19 cellular contexts compared by ENCODE assay signal in the genomic region with DNA sequence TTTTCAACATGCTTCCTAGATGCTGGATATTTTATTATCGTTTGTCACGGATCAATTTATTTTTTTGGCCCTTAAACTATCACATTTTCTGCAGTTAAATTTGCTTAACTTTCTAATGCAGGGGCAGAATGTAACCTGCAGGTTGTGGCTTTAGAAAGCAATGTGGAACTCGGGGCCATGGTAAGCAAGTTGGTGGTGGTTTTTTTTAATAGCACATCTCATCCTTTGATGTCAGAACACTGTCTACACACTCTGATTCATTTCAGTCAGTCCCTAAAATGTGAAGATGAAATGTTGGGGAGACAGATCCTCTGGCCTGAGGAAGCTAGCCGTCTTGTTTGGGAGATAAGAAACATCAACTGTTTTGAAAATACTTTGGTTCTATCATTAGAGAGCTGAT.
DNase-seq lines count a peak whose midpoint lies in the region; ATAC-seq, FAIRE-seq and TF ChIP-seq lines count a peak whose summit lies in the region.
"Had no signal": no experiment of that assay in that cellular context is flagged by ENCODE, and none has a peak within 500 bp of the region (broad histone marks: within the 10 kb centered on the region; RNA-seq: fewer than 3 reads in every experiment).

No MANE protein-coding gene starts in this region.

- H3K4me1 Mint-ChIP-seq in astrocyte (ENCODE audit: low read depth, unreplicated experiment) = peaks cover 76% of the 10 kb centered on the region
- H3K4me1 Mint-ChIP-seq in effector memory CD8-positive, alpha-beta T cell (ENCODE audit: low read depth in 2 of 2) = peaks cover 28 to 34% of the 10 kb centered on the region in 2 donors

- no peaks in the 10 kb centered on the region for H3K27me3 ChIP-seq in BLaER1
- no peaks in the 10 kb centered on the region for H3K27me3 ChIP-seq in astrocyte (ENCODE audit: insufficient read depth, low read length)
- H3K27me3 ChIP-seq in gastrocnemius medialis = no peaks in the 10 kb centered on the region
- no peaks in the 10 kb centered on the region for H3K27me3 ChIP-seq in hepatocyte
- H3K27me3 ChIP-seq: SJSA1 had no signal

- no peak overlapping the region for H3K27ac ChIP-seq in BLaER1
- peak overlapping the region; percentile 97 for H3K27ac ChIP-seq in KOPT-K1 (ENCODE audit: low read depth, low read length, poor library complexity, severe bottlenecking)
- no peak overlapping the region for H3K27ac ChIP-seq in astrocyte (ENCODE audit: low read depth, low read length)
- peak overlapping the region; percentile 80 to 91 (median 82) for H3K27ac ChIP-seq in gastrocnemius medialis
- no peak overlapping the region for H3K27ac ChIP-seq in hepatocyte
- H3K27ac ChIP-seq: SJSA1 had no signal

- in situ Hi-C loops in gastrocnemius medialis (cut with MboI; ENCODE audit: low sequenced_read_pairs in 4 of 4) = no loop called here

- H3K36me3 Mint-ChIP-seq in astrocyte (ENCODE audit: low read depth, unreplicated experiment) = peaks cover 9% of the 10 kb centered on the region
- no peaks in the 10 kb centered on the region for H3K36me3 Mint-ChIP-seq in effector memory CD8-positive, alpha-beta T cell (ENCODE audit: insufficient read depth)

- no peak overlapping the region for H3K4me3 Mint-ChIP-seq in astrocyte (ENCODE audit: unreplicated experiment)
- H3K4me3 Mint-ChIP-seq in effector memory CD8-positive, alpha-beta T cell = no peak overlapping the region
- H3K4me3 Mint-ChIP-seq: H9, HFFc6 had no signal

- H3K9me3 ChIP-seq in BLaER1 = no peaks in the 10 kb centered on the region
- no peaks in the 10 kb centered on the region for H3K9me3 ChIP-seq in KOPT-K1 (ENCODE audit: insufficient read depth, low read length, poor library complexity, severe bottlenecking)
- no peaks in the 10 kb centered on the region for H3K9me3 ChIP-seq in astrocyte (ENCODE audit: insufficient read depth, low read depth, low read length)
- no peaks in the 10 kb centered on the region for H3K9me3 ChIP-seq in gastrocnemius medialis
- no peaks in the 10 kb centered on the region for H3K9me3 ChIP-seq in hepatocyte (ENCODE audit: low read depth)
- H3K9me3 ChIP-seq: SJSA1 had no signal

- H3K79me2 ChIP-seq in astrocyte (ENCODE audit: insufficient read depth, low read length) (peaks cover 98% of the 10 kb centered on the region), hepatocyte (peaks cover 78% of the 10 kb centered on the region)

- intact Hi-C loops in gastrocnemius medialis (cut with DNase I; ENCODE audit: low total_unique reads) = loop anchor here (5.0 kb wide), 1 partner anchor 61 kb away; no protein-coding TSS in a partner anchor
- intact Hi-C loops in cardiac septum (cut with DNase I) = loop anchor here (5.0 kb wide), 1 partner anchor 89 kb away; a partner anchor contains a TSS

- TF ChIP-seq POLR2A in gastrocnemius medialis (IDR thresholded peaks at IDR 0.05) = no peak

- H3K36me3 ChIP-seq in BLaER1 = peaks cover 99% of the 10 kb centered on the region
- peaks cover 4% of the 10 kb centered on the region; the same call in 1 of the 2 replicates for H3K36me3 ChIP-seq in KOPT-K1 (ENCODE audit: insufficient read depth, low read length)
- H3K36me3 ChIP-seq in astrocyte (ENCODE audit: insufficient read depth, low read length) = no peaks in the 10 kb centered on the region
- no peaks in the 10 kb centered on the region for H3K36me3 ChIP-seq in gastrocnemius medialis
- no peaks in the 10 kb centered on the region for H3K36me3 ChIP-seq in hepatocyte (replicated peaks; ENCODE audit: insufficient read depth, low read depth)

- FAIRE-seq in astrocyte (lab: Jason Lieb, UNC) = no peak
- FAIRE-seq: A204.1 had no signal

- H3K4me2 ChIP-seq in BLaER1 (peak overlapping the region; percentile 51), astrocyte (ENCODE audit: low read length) (no peak overlapping the region), hepatocyte (no peak overlapping the region)

- WGBS in hepatocyte (ENCODE audit: low lambda C conversion rate, missing lambda C conversion rate) = 92% methylated on average over 4 of the region's 4 CpGs

- H3K9ac ChIP-seq in BLaER1 = peak overlapping the region; percentile 17; the same call in 1 of the 2 replicates
- H3K9ac ChIP-seq in astrocyte (ENCODE audit: low read length) = no peak overlapping the region

- no peaks in the 10 kb centered on the region for H3K27me3 Mint-ChIP-seq in astrocyte (ENCODE audit: low read depth, unreplicated experiment)
- H3K27me3 Mint-ChIP-seq in effector memory CD8-positive, alpha-beta T cell = no peaks in the 10 kb centered on the region
- H3K27me3 Mint-ChIP-seq: CD4-positive, CD25-positive, alpha-beta regulatory T cell had no signal

- H3K9me3 Mint-ChIP-seq in astrocyte (ENCODE audit: unreplicated experiment) = no peaks in the 10 kb centered on the region
- no peaks in the 10 kb centered on the region for H3K9me3 Mint-ChIP-seq in effector memory CD8-positive, alpha-beta T cell
- H3K9me3 Mint-ChIP-seq: CD4-positive, CD25-positive, alpha-beta regulatory T cell; H9; HFFc6 had no signal

- no peak overlapping the region for H3K4me3 ChIP-seq in BLaER1
- H3K4me3 ChIP-seq in astrocyte (ENCODE audit: insufficient read depth, low read depth, low read length) = no peak overlapping the region
- H3K4me3 ChIP-seq in gastrocnemius medialis = no peak overlapping the region
- no peak overlapping the region for H3K4me3 ChIP-seq in hepatocyte
- H3K4me3 ChIP-seq: SJSA1 had no signal

- DNase-seq in astrocyte (ENCODE audit: low read depth) (no peak), gastrocnemius medialis (no peak), cardiac septum (ENCODE audit: low spot score) (no peak), hepatocyte (ENCODE audit: low spot score) (no peak)
- no peak for DNase-seq in effector memory CD8-positive, alpha-beta T cell
- DNase-seq: H9, HFFc6, Karpas-422, NCI-H1694, NCI-H2081, NCI-H2171 treated with DMSO at 0.1 percent for 48 hours, NCI-H524 treated with DMSO at 0.1 percent for 48 hours, NCI-H82 had no signal

- peaks cover 100% of the 10 kb centered on the region for H4K20me1 ChIP-seq in BLaER1
- peaks cover 79% of the 10 kb centered on the region for H4K20me1 ChIP-seq in astrocyte (ENCODE audit: insufficient read depth, low read length)
- no peaks in the 10 kb centered on the region for H4K20me1 ChIP-seq in hepatocyte (ENCODE audit: insufficient read depth, poor library complexity, severe bottlenecking)

- peaks cover 100% of the 10 kb centered on the region for H3K4me1 ChIP-seq in BLaER1
- H3K4me1 ChIP-seq in astrocyte (ENCODE audit: insufficient read depth, low read length) = peaks cover 23% of the 10 kb centered on the region
- H3K4me1 ChIP-seq in gastrocnemius medialis = peaks cover 74 to 90% of the 10 kb centered on the region in 2 donors
- H3K4me1 ChIP-seq in hepatocyte (ENCODE audit: insufficient read depth) = peaks cover 44% of the 10 kb centered on the region

- H3K27ac Mint-ChIP-seq in astrocyte (ENCODE audit: unreplicated experiment) = peak overlapping the region; percentile 8
- peak overlapping the region in 1 of 2 donors; percentile 3 for H3K27ac Mint-ChIP-seq in effector memory CD8-positive, alpha-beta T cell
- H3K27ac Mint-ChIP-seq: CD4-positive, CD25-positive, alpha-beta regulatory T cell; HFFc6 had no signal

- no peak for ATAC-seq in gastrocnemius medialis
- no peak for ATAC-seq in effector memory CD8-positive, alpha-beta T cell (replicated peaks)
- ATAC-seq: Right ventricle myocardium inferior had no signal

- no peak for TF ChIP-seq CTCF in astrocyte (IDR thresholded peaks at IDR 0.05; ENCODE audit: insufficient read depth, low read depth, low read length)
- no peak for TF ChIP-seq CTCF in gastrocnemius medialis (IDR thresholded peaks at IDR 0.05 in 4 of 5, conservative IDR thresholded peaks at IDR 0.05 in 1 of 5)
- no peak for TF ChIP-seq CTCF in hepatocyte (IDR thresholded peaks at IDR 0.05; ENCODE audit: poor library complexity)

- no peaks in the 10 kb centered on the region for H3K9me2 ChIP-seq in hepatocyte (replicated peaks; ENCODE audit: insufficient read depth)

- H2AFZ ChIP-seq in astrocyte (ENCODE audit: low read depth, low read length) (no peak overlapping the region), hepatocyte (no peak overlapping the region)

Comparison
In these comparisons a context has a peak if more than half of its experiments do, and no peak if none do; other contexts are left out.
1. H3K27ac ChIP-seq: peak in KOPT-K1 (single experiment) and gastrocnemius medialis (4 of 4); none in BLaER1 (single experiment), astrocyte (single experiment) and hepatocyte (single experiment).